ENCODE assay signal across 9 cellular contexts in genomic region chr14:91021991-91022621, GRCh38. TPM values are rescaled to one million over a fixed set of nuclear protein-coding genes. Genes with fewer than 3 reads are reported as not detected.
DNase-seq lines count a peak whose midpoint lies in the region; ATAC-seq and TF ChIP-seq lines count a peak whose summit lies in the region.
"Had no signal": no experiment of that assay in that cellular context is flagged by ENCODE, and none has a peak within 500 bp of the region (broad histone marks: within the 10 kb centered on the region; RNA-seq: fewer than 3 reads in every experiment).

No MANE protein-coding gene starts in this region.

- H3K27ac Mint-ChIP-seq in T-helper 2 cell treated with Interferon-gamma antibody and Interleukin-4, amounts not matched to agents 5 μg/mL and 100 μg/mL, for 36 hours: peak overlapping the region; percentile 91
- peak overlapping the region; percentile 83 for H3K27ac Mint-ChIP-seq in central memory CD8-positive, alpha-beta T cell (ENCODE audit: low read depth)

- H3K4me3 Mint-ChIP-seq in T-helper 2 cell treated with Interferon-gamma antibody and Interleukin-4, amounts not matched to agents 5 μg/mL and 100 μg/mL, for 36 hours: peak overlapping the region; percentile 74
- peak overlapping the region; percentile 74 for H3K4me3 Mint-ChIP-seq in central memory CD8-positive, alpha-beta T cell

- peaks cover 11 to 30% (median 20%) of the 10 kb centered on the region in 4 donors for H3K4me1 ChIP-seq in stomach
- H3K4me1 ChIP-seq: SJSA1 had no signal

- no peak for TF ChIP-seq CTCF in stomach (IDR thresholded peaks at IDR 0.05)

- H3K9me3 ChIP-seq in stomach: no peaks in the 10 kb centered on the region
- H3K9me3 ChIP-seq: SJSA1 had no signal

- WGBS in stomach, 5 donors: 83 to 96% (median 85%) methylated on average over 1 of the region's 1 CpG

- peaks cover 61% of the 10 kb centered on the region for H3K4me1 Mint-ChIP-seq in T-helper 2 cell treated with Interferon-gamma antibody and Interleukin-4, amounts not matched to agents 5 μg/mL and 100 μg/mL, for 36 hours (ENCODE audit: low read depth)
- peaks cover 44% of the 10 kb centered on the region for H3K4me1 Mint-ChIP-seq in central memory CD8-positive, alpha-beta T cell

- no peak for TF ChIP-seq EP300 in stomach (IDR thresholded peaks at IDR 0.05)

- intact Hi-C loops in stomach (cut with DNase I; ENCODE audit: low total_unique reads): no loop called here
- intact Hi-C loops in sciatic nerve (cut with DNase I): no loop called here

- peak overlapping the region in 4 of 5 donors; percentile 69 to 83 (median 78) for H3K27ac ChIP-seq in stomach
- H3K27ac ChIP-seq: SJSA1 had no signal

- TF ChIP-seq POLR2A in stomach (IDR thresholded peaks at IDR 0.05): no peak

- no peaks in the 10 kb centered on the region for H3K36me3 ChIP-seq in stomach
- H3K36me3 ChIP-seq: SJSA1 had no signal

- peaks cover 42% of the 10 kb centered on the region for H3K36me3 Mint-ChIP-seq in T-helper 2 cell treated with Interferon-gamma antibody and Interleukin-4, amounts not matched to agents 5 μg/mL and 100 μg/mL, for 36 hours (ENCODE audit: low read depth)
- H3K36me3 Mint-ChIP-seq in central memory CD8-positive, alpha-beta T cell (ENCODE audit: insufficient read depth): peaks cover 5% of the 10 kb centered on the region

- ATAC-seq in HG03066 (IDR thresholded peaks at IDR 0.05; ENCODE audit: low read depth, unreplicated experiment) (peak; percentile 29), sciatic nerve (no peak)
- no peak for ATAC-seq in central memory CD8-positive, alpha-beta T cell (replicated peaks; ENCODE audit: extremely low read depth, poor library complexity, severe bottlenecking)

- H3K4me3 ChIP-seq in stomach: peak overlapping the region; percentile 34 to 41 (median 38)
- H3K4me3 ChIP-seq: SJSA1 had no signal

- no peaks in the 10 kb centered on the region for H3K27me3 Mint-ChIP-seq in T-helper 2 cell treated with Interferon-gamma antibody and Interleukin-4, amounts not matched to agents 5 μg/mL and 100 μg/mL, for 36 hours (ENCODE audit: low read depth)
- no peaks in the 10 kb centered on the region for H3K27me3 Mint-ChIP-seq in central memory CD8-positive, alpha-beta T cell

- no peak for DNase-seq in T-helper 2 cell treated with Interferon-gamma antibody and Interleukin-4, amounts not matched to agents 5 μg/mL and 100 μg/mL, for 36 hours (ENCODE audit: low spot score)
- DNase-seq in T-helper 2 cell: no peak
- DNase-seq in central memory CD8-positive, alpha-beta T cell (ENCODE audit: low spot score in 2 of 2): no peak
- no peak for DNase-seq in stomach
- no peak for DNase-seq in NCI-H226
- no peak for DNase-seq in dermis blood vessel endothelial cell
- no peak for DNase-seq in sciatic nerve (ENCODE audit: low spot score)

- H3K9me3 Mint-ChIP-seq in T-helper 2 cell treated with Interferon-gamma antibody and Interleukin-4, amounts not matched to agents 5 μg/mL and 100 μg/mL, for 36 hours: no peaks in the 10 kb centered on the region
- H3K9me3 Mint-ChIP-seq in central memory CD8-positive, alpha-beta T cell: no peaks in the 10 kb centered on the region

- H3K27me3 ChIP-seq in stomach: no peaks in the 10 kb centered on the region
- H3K27me3 ChIP-seq: SJSA1 had no signal

RNA-seq across cellular contexts. Expression of gene RPS6KA5, which starts 38.3 kb away (rescaled TPM):
- total RNA-seq in stomach (10 to 100 TPM in 4 of 5 donors, 1 to 10 TPM in 1; 6.4 to 25.0 (median 16.5) TPM), dermis blood vessel endothelial cell (3.1 and 6.1 TPM in 2 replicates), sciatic nerve (30.4 TPM)
- polyA plus RNA-seq in stomach: 1 to 10 TPM; 1.6 to 3.8 (median 1.9) TPM
